1 cellular context compared by ENCODE assay signal in the genomic region with DNA sequence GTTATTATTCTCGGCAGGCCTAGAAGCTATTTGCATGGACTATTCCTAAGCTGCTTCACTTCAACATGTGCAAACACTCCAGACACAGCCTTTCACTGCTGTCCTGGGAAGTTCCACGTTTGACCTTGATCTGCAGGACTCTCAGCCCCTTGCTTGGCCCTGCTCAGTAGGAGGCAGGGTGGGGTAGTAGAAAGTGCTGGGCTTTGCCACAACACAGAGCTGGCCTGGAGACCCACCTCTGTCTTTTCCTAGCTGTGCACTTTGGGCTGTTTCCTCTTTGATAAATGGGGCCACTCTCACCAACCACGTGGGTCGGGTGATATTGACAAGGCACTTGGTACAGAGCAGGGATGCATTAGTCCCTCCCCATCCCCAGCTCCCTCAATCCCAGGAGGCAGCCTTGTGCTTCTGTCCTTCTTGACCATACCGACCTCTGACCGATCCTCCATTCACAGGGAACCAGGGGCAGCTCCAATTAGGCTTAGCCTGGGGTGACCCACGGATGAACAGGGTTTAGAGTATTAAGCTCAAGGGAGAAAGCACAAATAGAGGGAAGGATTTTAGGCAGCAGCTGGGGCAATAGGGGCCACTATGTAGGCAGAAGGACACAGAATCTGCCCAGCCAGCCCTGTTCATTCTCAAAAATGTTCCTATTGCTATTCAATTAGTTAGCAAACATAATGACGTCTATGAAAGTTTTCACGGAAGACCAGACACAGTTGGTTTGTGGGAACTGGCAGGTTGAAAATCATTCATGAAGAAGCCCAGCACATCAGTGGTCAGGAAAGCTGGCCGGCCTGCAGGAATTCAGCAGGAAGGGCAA.
TF ChIP-seq lines count a peak whose summit lies in the region.

No MANE protein-coding gene starts in this region.

TF ChIP-seq in HepG2, 621 proteins besides CTCF, POLR2A, EP300 and RAD21 (continued from another document and continues in another):
- TF ChIP-seq PHF21A (CRISPR knock-in tag; IDR thresholded peaks at IDR 0.05): peak; percentile 81; the same call in 1 of the 2 replicates
- no peak for TF ChIP-seq HIVEP1 (CRISPR knock-in tag; IDR thresholded peaks at IDR 0.05)
- TF ChIP-seq, protein P1, sequence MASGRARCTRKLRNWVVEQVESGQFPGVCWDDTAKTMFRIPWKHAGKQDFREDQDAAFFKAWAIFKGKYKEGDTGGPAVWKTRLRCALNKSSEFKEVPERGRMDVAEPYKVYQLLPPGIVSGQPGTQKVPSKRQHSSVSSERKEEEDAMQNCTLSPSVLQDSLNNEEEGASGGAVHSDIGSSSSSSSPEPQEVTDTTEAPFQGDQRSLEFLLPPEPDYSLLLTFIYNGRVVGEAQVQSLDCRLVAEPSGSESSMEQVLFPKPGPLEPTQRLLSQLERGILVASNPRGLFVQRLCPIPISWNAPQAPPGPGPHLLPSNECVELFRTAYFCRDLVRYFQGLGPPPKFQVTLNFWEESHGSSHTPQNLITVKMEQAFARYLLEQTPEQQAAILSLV (CRISPR knock-in tag; IDR thresholded peaks at IDR 0.05; ENCODE audit: borderline replicate concordance): 0 out of 2 replicates have a peak, but pooled peaks have one; percentile 2
- no peak for TF ChIP-seq ZNF430 (CRISPR knock-in tag; IDR thresholded peaks at IDR 0.05)
- TF ChIP-seq ZNF264 (CRISPR knock-in tag; IDR thresholded peaks at IDR 0.05): 0 out of 2 replicates have a peak, but pooled peaks have one; percentile 7
- peak; percentile 57; the same call in 1 of the 3 replicates for TF ChIP-seq MXI1 (IDR thresholded peaks at IDR 0.05; ENCODE audit: borderline replicate concordance, low read depth, low read length)
- no peak for TF ChIP-seq CBFB (CRISPR knock-in tag; IDR thresholded peaks at IDR 0.05)
- no peak for TF ChIP-seq TBP (CRISPR knock-in tag; IDR thresholded peaks at IDR 0.05)
- TF ChIP-seq HNF4G (IDR thresholded peaks at IDR 0.05; ENCODE audit: borderline replicate concordance, low read depth, low read length): peak; percentile 32; the same call in 1 of the 2 replicates
- TF ChIP-seq HNF4G (CRISPR knock-in tag; IDR thresholded peaks at IDR 0.05; ENCODE audit: borderline replicate concordance, low read depth): peak; percentile 25; the same call in 1 of the 2 replicates
- TF ChIP-seq DDIT3 (CRISPR knock-in tag; IDR thresholded peaks at IDR 0.05): no peak
- no peak for TF ChIP-seq TBX2 (CRISPR knock-in tag; IDR thresholded peaks at IDR 0.05; ENCODE audit: borderline replicate concordance)
- no peak for TF ChIP-seq CEBPG (CRISPR knock-in tag; IDR thresholded peaks at IDR 0.05)
- no peak for TF ChIP-seq THAP11 (CRISPR knock-in tag; IDR thresholded peaks at IDR 0.05)
- TF ChIP-seq KDM3A (CRISPR knock-in tag; IDR thresholded peaks at IDR 0.05; ENCODE audit: low read depth): peak; percentile 48; the same call in 1 of the 2 replicates
- TF ChIP-seq ZNF773 (CRISPR knock-in tag; IDR thresholded peaks at IDR 0.05; ENCODE audit: borderline replicate concordance): no peak
- 0 out of 2 replicates have a peak, but pooled peaks have one; percentile 35 for TF ChIP-seq HOXA3 (CRISPR knock-in tag; IDR thresholded peaks at IDR 0.05)
- TF ChIP-seq FOXP1 (IDR thresholded peaks at IDR 0.05): no peak
- TF ChIP-seq FOXP1 (CRISPR knock-in tag; IDR thresholded peaks at IDR 0.05): peak; percentile 33; the same call in 1 of the 2 replicates
- no peak for TF ChIP-seq ATF7-NPFF (CRISPR knock-in tag; IDR thresholded peaks at IDR 0.05; ENCODE audit: low read depth)
- peak; percentile 42 for TF ChIP-seq NR2F6 (IDR thresholded peaks at IDR 0.05)
- TF ChIP-seq NR2F6 (CRISPR knock-in tag; IDR thresholded peaks at IDR 0.05): peak; percentile 50; the same call in 1 of the 2 replicates
- TF ChIP-seq SOX5 (CRISPR knock-in tag; IDR thresholded peaks at IDR 0.05; ENCODE audit: borderline replicate concordance): peak; percentile 35; the same call in 1 of the 2 replicates
- TF ChIP-seq ZNF567 (CRISPR knock-in tag; IDR thresholded peaks at IDR 0.05; ENCODE audit: borderline replicate concordance): 0 out of 2 replicates have a peak, but pooled peaks have one; percentile 65
- TF ChIP-seq, protein P2, sequence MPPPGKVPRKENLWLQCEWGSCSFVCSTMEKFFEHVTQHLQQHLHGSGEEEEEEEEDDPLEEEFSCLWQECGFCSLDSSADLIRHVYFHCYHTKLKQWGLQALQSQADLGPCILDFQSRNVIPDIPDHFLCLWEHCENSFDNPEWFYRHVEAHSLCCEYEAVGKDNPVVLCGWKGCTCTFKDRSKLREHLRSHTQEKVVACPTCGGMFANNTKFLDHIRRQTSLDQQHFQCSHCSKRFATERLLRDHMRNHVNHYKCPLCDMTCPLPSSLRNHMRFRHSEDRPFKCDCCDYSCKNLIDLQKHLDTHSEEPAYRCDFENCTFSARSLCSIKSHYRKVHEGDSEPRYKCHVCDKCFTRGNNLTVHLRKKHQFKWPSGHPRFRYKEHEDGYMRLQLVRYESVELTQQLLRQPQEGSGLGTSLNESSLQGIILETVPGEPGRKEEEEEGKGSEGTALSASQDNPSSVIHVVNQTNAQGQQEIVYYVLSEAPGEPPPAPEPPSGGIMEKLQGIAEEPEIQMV (CRISPR knock-in tag; IDR thresholded peaks at IDR 0.05; ENCODE audit: low read depth): no peak
- no peak for TF ChIP-seq ZC3H13 (CRISPR knock-in tag; IDR thresholded peaks at IDR 0.05)
- peak; percentile 64; the same call in 1 of the 2 replicates for TF ChIP-seq ARID4A (CRISPR knock-in tag; IDR thresholded peaks at IDR 0.05; ENCODE audit: borderline replicate concordance)
- TF ChIP-seq YEATS4 (CRISPR knock-in tag; IDR thresholded peaks at IDR 0.05; ENCODE audit: borderline replicate concordance): peak; percentile 67; the same call in 1 of the 2 replicates
- no peak for TF ChIP-seq KMT2B (CRISPR knock-in tag; IDR thresholded peaks at IDR 0.05)
- TF ChIP-seq ZNF879 (CRISPR knock-in tag; IDR thresholded peaks at IDR 0.05): no peak
- TF ChIP-seq, protein P3, sequence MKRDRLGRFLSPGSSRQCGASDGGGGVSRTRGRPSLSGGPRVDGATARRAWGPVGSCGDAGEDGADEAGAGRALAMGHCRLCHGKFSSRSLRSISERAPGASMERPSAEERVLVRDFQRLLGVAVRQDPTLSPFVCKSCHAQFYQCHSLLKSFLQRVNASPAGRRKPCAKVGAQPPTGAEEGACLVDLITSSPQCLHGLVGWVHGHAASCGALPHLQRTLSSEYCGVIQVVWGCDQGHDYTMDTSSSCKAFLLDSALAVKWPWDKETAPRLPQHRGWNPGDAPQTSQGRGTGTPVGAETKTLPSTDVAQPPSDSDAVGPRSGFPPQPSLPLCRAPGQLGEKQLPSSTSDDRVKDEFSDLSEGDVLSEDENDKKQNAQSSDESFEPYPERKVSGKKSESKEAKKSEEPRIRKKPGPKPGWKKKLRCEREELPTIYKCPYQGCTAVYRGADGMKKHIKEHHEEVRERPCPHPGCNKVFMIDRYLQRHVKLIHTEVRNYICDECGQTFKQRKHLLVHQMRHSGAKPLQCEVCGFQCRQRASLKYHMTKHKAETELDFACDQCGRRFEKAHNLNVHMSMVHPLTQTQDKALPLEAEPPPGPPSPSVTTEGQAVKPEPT (CRISPR knock-in tag; IDR thresholded peaks at IDR 0.05; ENCODE audit: low read depth): 0 out of 2 replicates have a peak, but pooled peaks have one; percentile 14
- TF ChIP-seq CENPX (CRISPR knock-in tag; IDR thresholded peaks at IDR 0.05): no peak
- TF ChIP-seq STAT6 (CRISPR knock-in tag; IDR thresholded peaks at IDR 0.05; ENCODE audit: borderline replicate concordance): no peak
- no peak for TF ChIP-seq ZNF513 (CRISPR knock-in tag; conservative IDR thresholded peaks at IDR 0.05)
- no peak for TF ChIP-seq ZNF160 (CRISPR knock-in tag; IDR thresholded peaks at IDR 0.05)
- TF ChIP-seq, protein P4, sequence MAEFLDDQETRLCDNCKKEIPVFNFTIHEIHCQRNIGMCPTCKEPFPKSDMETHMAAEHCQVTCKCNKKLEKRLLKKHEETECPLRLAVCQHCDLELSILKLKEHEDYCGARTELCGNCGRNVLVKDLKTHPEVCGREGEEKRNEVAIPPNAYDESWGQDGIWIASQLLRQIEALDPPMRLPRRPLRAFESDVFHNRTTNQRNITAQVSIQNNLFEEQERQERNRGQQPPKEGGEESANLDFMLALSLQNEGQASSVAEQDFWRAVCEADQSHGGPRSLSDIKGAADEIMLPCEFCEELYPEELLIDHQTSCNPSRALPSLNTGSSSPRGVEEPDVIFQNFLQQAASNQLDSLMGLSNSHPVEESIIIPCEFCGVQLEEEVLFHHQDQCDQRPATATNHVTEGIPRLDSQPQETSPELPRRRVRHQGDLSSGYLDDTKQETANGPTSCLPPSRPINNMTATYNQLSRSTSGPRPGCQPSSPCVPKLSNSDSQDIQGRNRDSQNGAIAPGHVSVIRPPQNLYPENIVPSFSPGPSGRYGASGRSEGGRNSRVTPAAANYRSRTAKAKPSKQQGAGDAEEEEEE (CRISPR knock-in tag; IDR thresholded peaks at IDR 0.05; ENCODE audit: borderline replicate concordance): no peak
- no peak for TF ChIP-seq FUBP1 (CRISPR knock-in tag; IDR thresholded peaks at IDR 0.05; ENCODE audit: borderline replicate concordance)
